ENCODE assay signal across 8 cellular contexts in the genomic region with DNA sequence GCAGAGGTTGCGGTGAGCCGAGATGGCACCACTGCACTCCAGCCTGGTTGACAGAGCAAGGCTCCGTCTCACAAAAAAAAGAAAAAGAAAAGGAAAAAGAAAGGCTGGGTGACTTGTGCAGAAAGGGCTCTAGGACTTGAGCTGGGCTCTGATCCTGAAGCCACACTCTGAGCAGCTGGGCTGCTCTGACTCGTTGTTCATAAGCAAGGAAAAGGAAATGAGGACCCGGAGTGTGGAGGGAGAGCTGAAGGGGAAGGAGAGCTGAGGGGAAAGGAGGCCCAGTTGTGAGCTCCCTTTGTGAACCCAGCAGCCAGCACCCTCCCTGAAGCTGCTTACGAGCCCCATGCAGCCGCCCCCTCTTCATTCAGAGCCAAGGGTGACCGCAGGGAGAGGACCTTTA. TPM values are rescaled to one million over a fixed set of nuclear protein-coding genes. Genes with fewer than 3 reads are reported as not detected.
DNase-seq lines count a peak whose midpoint lies in the region; ATAC-seq and TF ChIP-seq lines count a peak whose summit lies in the region.

No MANE protein-coding gene starts in this region.

- peaks cover 20 to 91% (median 84%) of the 10 kb centered on the region in 4 donors for H3K36me3 ChIP-seq in stomach

- CTCF ChIA-PET in WTC11 (lab: Charles Lee) = interaction anchor here (0.9 to 11.4 kb wide), 6 partner anchors 9 to 181 kb away, joined by 3 to 152 read pairs (median 7); a partner anchor contains a TSS

- 67 to 76% (median 75%) methylated on average over 8 of the region's 8 CpGs for WGBS in stomach, 5 donors

- H3K36me3 Mint-ChIP-seq in WTC11 (peaks cover 2% of the 10 kb centered on the region; the same call in 1 of the 2 replicates), immature natural killer cell (no peaks in the 10 kb centered on the region)

- no peak for TF ChIP-seq EP300 in stomach (IDR thresholded peaks at IDR 0.05)

- no peak overlapping the region for H3K4me3 ChIP-seq in stomach

- DNase-seq in activated CD4-positive, CD25-positive, alpha-beta regulatory T cell treated with anti-CD3 and anti-CD28 coated beads, Interleukin-2, amount 50 U/mL, for 72 hours = no peak
- no peak for DNase-seq in WTC11 (ENCODE audit: low spot score)
- no peak for DNase-seq in immature natural killer cell
- DNase-seq in stomach = no peak
- DNase-seq in ureter (ENCODE audit: low spot score) = no peak

- ATAC-seq in activated CD4-positive, CD25-positive, alpha-beta regulatory T cell treated with anti-CD3 and anti-CD28 coated beads, Interleukin-2, amount 50 U/mL, for 24 hours = peak; percentile 6 to 7
- no peak for ATAC-seq in WTC11
- ATAC-seq in HG02642 (IDR thresholded peaks at IDR 0.05; ENCODE audit: poor library complexity, unreplicated experiment) = no peak
- ATAC-seq in HG03520 (IDR thresholded peaks at IDR 0.05; ENCODE audit: unreplicated experiment) = no peak

- TF ChIP-seq CTCF in WTC11 (IDR thresholded peaks at IDR 0.05) (no peak), stomach (IDR thresholded peaks at IDR 0.05) (no peak)

- H3K9me3 Mint-ChIP-seq in WTC11 (no peaks in the 10 kb centered on the region), immature natural killer cell (no peaks in the 10 kb centered on the region)

- H3K27ac Mint-ChIP-seq in WTC11 (0 out of 2 replicates have a peak overlapping the region, but pooled peaks have one; percentile 9), immature natural killer cell (peak overlapping the region; percentile 78 to 96 (median 91))

- no peak overlapping the region for H3K4me3 Mint-ChIP-seq in WTC11
- H3K4me3 Mint-ChIP-seq in immature natural killer cell = peak overlapping the region; percentile 57 to 77 (median 71)

- TF ChIP-seq POLR2A in stomach (IDR thresholded peaks at IDR 0.05) = no peak

- peaks cover 23 to 59% (median 48%) of the 10 kb centered on the region in 4 donors for H3K4me1 ChIP-seq in stomach

- POLR2A ChIA-PET in WTC11 (lab: Charles Lee) = no interaction called here

- H3K9me3 ChIP-seq in stomach = no peaks in the 10 kb centered on the region

- intact Hi-C loops in stomach (cut with DNase I; ENCODE audit: low total_unique reads) = no loop called here

- H3K27ac ChIP-seq in stomach = peak overlapping the region; percentile 28 to 84 (median 74)

- H3K27me3 ChIP-seq in stomach = no peaks in the 10 kb centered on the region

- peaks cover 3% of the 10 kb centered on the region for H3K4me1 Mint-ChIP-seq in WTC11
- H3K4me1 Mint-ChIP-seq in immature natural killer cell = peaks cover 64 to 69% of the 10 kb centered on the region in 2 donors

- no peaks in the 10 kb centered on the region for H3K27me3 Mint-ChIP-seq in WTC11 (ENCODE audit: low read depth)
- peaks cover 3 to 7% (median 3%) of the 10 kb centered on the region in 3 donors for H3K27me3 Mint-ChIP-seq in immature natural killer cell (ENCODE audit: low read depth in 3 of 3)

TF ChIP-seq in WTC11, 78 proteins besides CTCF, POLR2A, EP300 and RAD21:
- TF ChIP-seq TP53 (CRISPR knock-in tag; IDR thresholded peaks at IDR 0.05) = no peak

RNA-seq across cellular contexts. Expression of a gene that starts 12.4 kb away (rescaled TPM):
- 35.4 to 39.4 TPM (median 36.6 TPM) in 3 replicates for total RNA-seq in WTC11 (2021)
- polyA plus RNA-seq in immature natural killer cell = 10 to 100 TPM; 12.6 to 41.2 (median 21.2) TPM
- 100 to 1,000 TPM in 1 of 5 donors, 10 to 100 TPM in 1, 1 to 10 TPM in 2, not detected in 1; 1.6 to 135 (median 7.3) TPM for total RNA-seq in stomach
- polyA plus RNA-seq in stomach = 10 to 100 TPM in 1 of 3 donors, 1 to 10 TPM in 2; 8.7 to 12.8 (median 9.5) TPM
- total RNA-seq in ureter = 56.2 TPM

RNA-seq across cellular contexts. Expression of a gene that starts 18.5 kb away (rescaled TPM):
- 59.5 to 66.3 TPM (median 61.6 TPM) in 3 replicates for total RNA-seq in WTC11 (2021)
- polyA plus RNA-seq in immature natural killer cell = 10 to 100 TPM; 21.3 to 29.6 (median 25.3) TPM
- total RNA-seq in stomach = 10 to 100 TPM; 39.5 to 87.9 (median 55.6) TPM
- 10 to 100 TPM; 30.3 to 43.6 (median 34.1) TPM for polyA plus RNA-seq in stomach
- total RNA-seq in ureter = 68.9 TPM

RNA-seq across cellular contexts. Expression of a gene that starts 31.4 kb away (rescaled TPM):
- 36.1 to 42.5 TPM (median 42.3 TPM) in 3 replicates for total RNA-seq in WTC11 (2021)
- polyA plus RNA-seq in immature natural killer cell = 10 to 100 TPM in 1 of 3 donors, 1 to 10 TPM in 2; 2.2 to 13.2 (median 7.7) TPM
- total RNA-seq in stomach = 10 to 100 TPM in 1 of 5 donors, 1 to 10 TPM in 4; 2.9 to 72.1 (median 5.4) TPM
- polyA plus RNA-seq in stomach = 10 to 100 TPM in 1 of 3 donors, 1 to 10 TPM in 2; 6.4 to 11.8 (median 8.1) TPM
- total RNA-seq in ureter = 5.2 TPM

RNA-seq across cellular contexts. Expression of a gene that starts 47.2 kb away (rescaled TPM):
- total RNA-seq in WTC11 (2021) (0.33 TPM in 1 of 3 replicates, not detected in the others), stomach (1 to 10 TPM in 1 of 5 donors, not detected in 4; 4.2 TPM), ureter (not detected)
- polyA plus RNA-seq in immature natural killer cell (10 to 100 TPM in 1 of 3 donors, 1 to 10 TPM in 2; 3.4 to 30.4 (median 8.2) TPM), stomach (1 to 10 TPM; 4.1 to 7.1 (median 5.0) TPM)

RNA-seq across cellular contexts. Expression of a gene that starts 48.3 kb away (rescaled TPM):
- total RNA-seq in WTC11 (2021) (17.3 to 23.5 TPM (median 19.2 TPM) in 3 replicates), stomach (100 to 1,000 TPM; 235 to 490 (median 312) TPM), ureter (396 TPM)
- polyA plus RNA-seq in immature natural killer cell (100 to 1,000 TPM; 416 to 572 (median 473) TPM), stomach (1,000 to 10,000 TPM in 1 of 3 donors, 100 to 1,000 TPM in 2; 596 to 1,435 (median 703) TPM)

Comparison
In these comparisons a context has a peak if more than half of its experiments do, and no peak if none do; other contexts are left out.
1. ATAC-seq: peak in activated CD4-positive, CD25-positive, alpha-beta regulatory T cell treated with anti-CD3 and anti-CD28 coated beads, Interleukin-2, amount 50 U/mL, for 24 hours (2 of 2); none in WTC11 (single experiment), HG02642 (single experiment) and HG03520 (single experiment).